ENCODE assay signal across 15 cellular contexts in genomic region chr9:98790601-98791146, GRCh38. TPM values are rescaled to one million over a fixed set of nuclear protein-coding genes. Genes with fewer than 3 reads are reported as not detected.
DNase-seq lines count a peak whose midpoint lies in the region; ATAC-seq and TF ChIP-seq lines count a peak whose summit lies in the region.
"Had no signal": no experiment of that assay in that cellular context is flagged by ENCODE, and none has a peak within 500 bp of the region (broad histone marks: within the 10 kb centered on the region; RNA-seq: fewer than 3 reads in every experiment).

No MANE protein-coding gene starts in this region.

- no peak overlapping the region for H3T11ph ChIP-seq in H9 (ENCODE audit: low read length)

- POLR2A ChIA-PET in AG04450 (lab: Yijun Ruan, JAX) = no interaction called here

- H4K91ac ChIP-seq in H9 (ENCODE audit: insufficient read length, low read depth, low read length) (no peak overlapping the region), mesenchymal stem cell (ENCODE audit: low read length) (no peak overlapping the region)

- peaks cover 6% of the 10 kb centered on the region; the same call in 1 of the 2 replicates for H3K79me2 ChIP-seq in H9 (ENCODE audit: insufficient read depth, low read length)

- H3K9me3 ChIP-seq in AG04450 (ENCODE audit: control insufficient read depth, insufficient read depth, low read length) (no peaks in the 10 kb centered on the region; the same call in 1 of the 2 replicates), H9 (ENCODE audit: control insufficient read depth, low read depth, low read length) (no peaks in the 10 kb centered on the region), T-helper 17 cell (ENCODE audit: control insufficient read depth, low read length, poor library complexity, severe bottlenecking) (no peaks in the 10 kb centered on the region), mesenchymal stem cell (ENCODE audit: control insufficient read depth, low read length) (no peaks in the 10 kb centered on the region)
- H3K9me3 ChIP-seq: mucosa of descending colon, psoas muscle, testis had no signal

- H2AK5ac ChIP-seq in H9 (ENCODE audit: insufficient read length, low read length) (no peak overlapping the region), mesenchymal stem cell (ENCODE audit: low read length, severe bottlenecking) (peak overlapping the region; percentile 82)

- H3K4me3 ChIP-seq in AG04450 (ENCODE audit: low read depth, low read length) (no peak overlapping the region), mesenchymal stem cell (ENCODE audit: insufficient read depth in 1 of 2, low read depth in 1 of 2, low read length in 2 of 2) (no peak overlapping the region)
- H3K4me3 ChIP-seq: mucosa of descending colon, psoas muscle, testis had no signal

- H3K4ac ChIP-seq in H9 (ENCODE audit: low read depth, low read length) (no peak overlapping the region; the same call in 1 of the 2 replicates), mesenchymal stem cell (ENCODE audit: low read depth in 1 of 2, low read length in 2 of 2) (no peak overlapping the region)

- H3K27ac Mint-ChIP-seq in H9 = peak overlapping the region in 2 of 3 experiments; percentile 82 to 97; a peak in 2 of 7 replicates
- peak overlapping the region; percentile 47 for H3K27ac Mint-ChIP-seq in T-helper 17 cell
- no peak overlapping the region for H3K27ac Mint-ChIP-seq in activated T-helper 17 cell treated with anti-CD3 and anti-CD28 coated beads, Interleukin-2, amount 50 U/mL, for 72 hours
- no peak overlapping the region for H3K27ac Mint-ChIP-seq in activated naive CD8-positive, alpha-beta T cell treated with anti-CD3 and anti-CD28 coated beads for 36 hours
- H3K27ac Mint-ChIP-seq: activated B cell treated with CpG ODN at 0.5 μM for 24 hours; activated naive CD4-positive, alpha-beta T cell treated with anti-CD3 and anti-CD28 coated beads for 36 hours; B cell had no signal

- H4K8ac ChIP-seq in H9 (replicated peaks; ENCODE audit: insufficient read length, low read depth, low read length) (no peak overlapping the region), mesenchymal stem cell (ENCODE audit: low read length) (no peak overlapping the region)

- H3K18ac ChIP-seq in H9 (ENCODE audit: insufficient read length, low read depth, low read length) (no peak overlapping the region), mesenchymal stem cell (ENCODE audit: low read depth in 1 of 2, low read length in 2 of 2) (no peak overlapping the region)

- no peak overlapping the region for H4K5ac ChIP-seq in H9 (ENCODE audit: insufficient read length, low read depth, low read length)

- no peaks in the 10 kb centered on the region for H3K27me3 Mint-ChIP-seq in H9 (ENCODE audit: low read depth)
- H3K27me3 Mint-ChIP-seq in T-helper 17 cell = no peaks in the 10 kb centered on the region
- H3K27me3 Mint-ChIP-seq in activated T-helper 17 cell treated with anti-CD3 and anti-CD28 coated beads, Interleukin-2, amount 50 U/mL, for 72 hours = no peaks in the 10 kb centered on the region
- no peaks in the 10 kb centered on the region for H3K27me3 Mint-ChIP-seq in activated naive CD8-positive, alpha-beta T cell treated with anti-CD3 and anti-CD28 coated beads for 36 hours
- H3K27me3 Mint-ChIP-seq: activated B cell treated with CpG ODN at 0.5 μM for 24 hours, B cell had no signal

- H3K56ac ChIP-seq in H9 (ENCODE audit: insufficient read length, low read depth, low read length) = no peak overlapping the region

- H3K14ac ChIP-seq in H9 (ENCODE audit: insufficient read depth, low read length) (no peak overlapping the region), mesenchymal stem cell (ENCODE audit: low read length in 2 of 2) (no peak overlapping the region)

- no peak for ATAC-seq in T-helper 17 cell
- ATAC-seq in activated T-helper 17 cell treated with anti-CD3 and anti-CD28 coated beads, Interleukin-2, amount 50 U/mL, for 72 hours (replicated peaks) = no peak

- no peak for TF ChIP-seq CTCF in AG04450 (IDR thresholded peaks at IDR 0.05; ENCODE audit: low read depth, low read length)
- TF ChIP-seq CTCF in H9 (conservative IDR thresholded peaks at IDR 0.05) = no peak

- CTCF ChIA-PET in AG04450 (lab: Charles Lee) = interaction anchor here (1.0 to 6.4 kb wide), 5 partner anchors 15 to 597 kb away, joined by 3 to 40 read pairs (median 5); partner anchors contain the start of gene GALNT12

- H3K36me3 Mint-ChIP-seq in H9 (ENCODE audit: insufficient read depth in 1 of 3, low read depth in 3 of 3) (peaks cover 24 to 44% (median 36%) of the 10 kb centered on the region in 3 experiments), T-helper 17 cell (ENCODE audit: low read depth) (no peaks in the 10 kb centered on the region)
- peaks cover 10% of the 10 kb centered on the region for H3K36me3 Mint-ChIP-seq in activated T-helper 17 cell treated with anti-CD3 and anti-CD28 coated beads, Interleukin-2, amount 50 U/mL, for 72 hours (ENCODE audit: low read depth)
- H3K36me3 Mint-ChIP-seq in activated naive CD8-positive, alpha-beta T cell treated with anti-CD3 and anti-CD28 coated beads for 36 hours = peaks cover 7% of the 10 kb centered on the region

- no peak overlapping the region for H3K23ac ChIP-seq in H9 (ENCODE audit: insufficient read length, low read depth, low read length)
- no peak overlapping the region for H3K23ac ChIP-seq in mesenchymal stem cell (ENCODE audit: low read length in 2 of 2)

- H3K27ac ChIP-seq in AG04450 (ENCODE audit: low read depth, low read length) = peak overlapping the region; percentile 21
- H3K27ac ChIP-seq in H9 (ENCODE audit: insufficient read length, low read depth, low read length) = no peak overlapping the region
- peak overlapping the region; percentile 59 for H3K27ac ChIP-seq in mesenchymal stem cell (ENCODE audit: low read length, poor library complexity, severe bottlenecking)
- H3K27ac ChIP-seq: psoas muscle, testis had no signal

- H3K9me3 Mint-ChIP-seq in H9 = no peaks in the 10 kb centered on the region; a peak in 1 of 5 replicates
- H3K9me3 Mint-ChIP-seq in activated T-helper 17 cell treated with anti-CD3 and anti-CD28 coated beads, Interleukin-2, amount 50 U/mL, for 72 hours = no peaks in the 10 kb centered on the region
- H3K9me3 Mint-ChIP-seq in activated naive CD8-positive, alpha-beta T cell treated with anti-CD3 and anti-CD28 coated beads for 36 hours = no peaks in the 10 kb centered on the region
- H3K9me3 Mint-ChIP-seq: activated B cell treated with CpG ODN at 0.5 μM for 24 hours; activated naive CD4-positive, alpha-beta T cell treated with anti-CD3 and anti-CD28 coated beads for 36 hours had no signal

- peaks cover 4% of the 10 kb centered on the region for H4K20me1 ChIP-seq in H9 (ENCODE audit: control insufficient read depth, insufficient read depth, insufficient read length)

- H3K4me2 ChIP-seq in H9 (ENCODE audit: insufficient read depth, insufficient read length, low read length) = no peak overlapping the region
- H3K4me2 ChIP-seq in mesenchymal stem cell (ENCODE audit: low read length, poor library complexity, severe bottlenecking) = no peak overlapping the region

- H3K4me1 ChIP-seq in H9 (ENCODE audit: insufficient read depth, low read length) = peaks cover 4% of the 10 kb centered on the region; the same call in 1 of the 2 replicates
- peaks cover 35% of the 10 kb centered on the region for H3K4me1 ChIP-seq in mesenchymal stem cell (ENCODE audit: control insufficient read depth, insufficient read depth, low read depth, low read length)

- peaks cover 7% of the 10 kb centered on the region for H3K79me1 ChIP-seq in H9 (ENCODE audit: insufficient read depth, low read depth, low read length, poor library complexity, severe bottlenecking)
- H3K79me1 ChIP-seq in mesenchymal stem cell (replicated peaks; ENCODE audit: low read length, poor library complexity, severe bottlenecking) = peaks cover 35% of the 10 kb centered on the region

- H3K23me2 ChIP-seq in H9 (ENCODE audit: insufficient read length, low read depth, low read length, poor library complexity, severe bottlenecking) = peaks cover 3% of the 10 kb centered on the region

- no peak overlapping the region for H2AFZ ChIP-seq in H9 (ENCODE audit: low read length)
- H2AFZ ChIP-seq in mesenchymal stem cell (ENCODE audit: low read depth, low read length) = no peak overlapping the region

- peaks cover 33 to 37% of the 10 kb centered on the region in 2 experiments for H3K4me1 Mint-ChIP-seq in H9
- peaks cover 26% of the 10 kb centered on the region for H3K4me1 Mint-ChIP-seq in T-helper 17 cell
- peaks cover 16% of the 10 kb centered on the region for H3K4me1 Mint-ChIP-seq in activated T-helper 17 cell treated with anti-CD3 and anti-CD28 coated beads, Interleukin-2, amount 50 U/mL, for 72 hours
- peaks cover 29% of the 10 kb centered on the region for H3K4me1 Mint-ChIP-seq in activated naive CD8-positive, alpha-beta T cell treated with anti-CD3 and anti-CD28 coated beads for 36 hours

- peaks cover 20 to 25% of the 10 kb centered on the region in 2 experiments for H3K36me3 ChIP-seq in mesenchymal stem cell (ENCODE audit: control insufficient read depth in 1 of 2, insufficient read depth in 2 of 2, low read depth in 1 of 2, low read length in 2 of 2)

- no CpG with 5 or more reads among the region's 7 CpGs for WGBS in H9 (ENCODE audit: extremely low coverage, insufficient read length, low lambda C conversion rate)
- WGBS in mesenchymal stem cell = 94% methylated on average over 7 of the region's 7 CpGs

- H2BK15ac ChIP-seq in H9 (ENCODE audit: low read depth, low read length) = no peak overlapping the region
- H2BK15ac ChIP-seq in mesenchymal stem cell (ENCODE audit: low read depth, poor library complexity, severe bottlenecking) = no peak overlapping the region

- H3K27me3 ChIP-seq in AG04450 (ENCODE audit: control insufficient read depth, insufficient read depth, low read length) (no peaks in the 10 kb centered on the region), H9 (ENCODE audit: insufficient read depth, low read length) (no peaks in the 10 kb centered on the region), mesenchymal stem cell (ENCODE audit: control insufficient read depth in 1 of 2, insufficient read depth in 1 of 2, low read length in 2 of 2) (no peaks in the 10 kb centered on the region)
- H3K27me3 ChIP-seq: testis had no signal

- H2BK12ac ChIP-seq in H9 (ENCODE audit: insufficient read length, low read depth, low read length) (no peak overlapping the region), mesenchymal stem cell (ENCODE audit: low read length in 2 of 2) (no peak overlapping the region)

- H2BK120ac ChIP-seq in H9 (ENCODE audit: low read depth, low read length, poor library complexity, severe bottlenecking) (no peak overlapping the region), mesenchymal stem cell (ENCODE audit: low read depth, low read length) (no peak overlapping the region)

- no peak overlapping the region for H3K4me3 Mint-ChIP-seq in H9
- H3K4me3 Mint-ChIP-seq in T-helper 17 cell = no peak overlapping the region
- H3K4me3 Mint-ChIP-seq in activated T-helper 17 cell treated with anti-CD3 and anti-CD28 coated beads, Interleukin-2, amount 50 U/mL, for 72 hours = no peak overlapping the region
- H3K4me3 Mint-ChIP-seq in activated naive CD8-positive, alpha-beta T cell treated with anti-CD3 and anti-CD28 coated beads for 36 hours = no peak overlapping the region
- H3K4me3 Mint-ChIP-seq: activated B cell treated with CpG ODN at 0.5 μM for 24 hours; activated naive CD4-positive, alpha-beta T cell treated with anti-CD3 and anti-CD28 coated beads for 36 hours; B cell had no signal

- no peak for DNase-seq in AG04450 (ENCODE audit: low read depth, low spot score)
- no peak for DNase-seq in H9
- no peak for DNase-seq in T-helper 17 cell
- DNase-seq in mesenchymal stem cell = no peak
- no peak for DNase-seq in kidney tubule cell (ENCODE audit: low spot score)
- DNase-seq in UCSD-AML1 (lab: John Stamatoyannopoulos, UW; ENCODE audit: unreplicated experiment) = no peak
- no peak for DNase-seq in activated naive CD8-positive, alpha-beta T cell treated with anti-CD3 and anti-CD28 coated beads for 36 hours
- DNase-seq: NCI-H1436 treated with DMSO at 0.1 percent for 48 hours had no signal

- H2BK5ac ChIP-seq in H9 (ENCODE audit: insufficient read length, low read length) = no peak overlapping the region
- no peak overlapping the region for H2BK5ac ChIP-seq in mesenchymal stem cell (ENCODE audit: low read depth, low read length, poor library complexity, severe bottlenecking)

- H2BK20ac ChIP-seq in H9 (ENCODE audit: low read depth, low read length, poor library complexity, severe bottlenecking) = no peak overlapping the region

- H3K9ac ChIP-seq in H9 (ENCODE audit: extremely low read depth, insufficient read length, low read length) (no peak overlapping the region), mesenchymal stem cell (ENCODE audit: low read length) (no peak overlapping the region)

RNA-seq across cellular contexts. Expression of gene ANKS6, which starts 5.7 kb away (rescaled TPM):
- polyA plus RNA-seq in AG04450 (2011; rRNA removed) = 10.5 and 12.4 TPM in 2 replicates
- 10.4 and 12.1 TPM in 2 replicates for polyA minus RNA-seq in AG04450 (2011; rRNA and poly(A)+ RNA removed)
- total RNA-seq in H9 (2021) (44.5 and 46.3 TPM in 2 replicates), T-helper 17 cell (10 to 100 TPM in 1 of 2 donors, 1 to 10 TPM in 1; 9.6 to 10.0 TPM)
- 12.3 TPM for polyA plus RNA-seq in mesenchymal stem cell (2013, experiment 1 of 2)
- polyA plus RNA-seq in mesenchymal stem cell (2013, experiment 2 of 2) = 11.9 TPM
- 10 to 100 TPM; 10.0 to 11.2 TPM for total RNA-seq in activated T-helper 17 cell treated with anti-CD3 and anti-CD28 coated beads, Interleukin-2, amount 50 U/mL, for 72 hours
- total RNA-seq in activated naive CD8-positive, alpha-beta T cell treated with anti-CD3 and anti-CD28 coated beads for 36 hours = 10 to 100 TPM; 17.9 to 21.8 TPM

RNA-seq across cellular contexts. Expression of gene GALNT12, which starts 16.8 kb away (rescaled TPM):
- polyA plus RNA-seq in AG04450 (2011; rRNA removed) = 2.8 and 4.2 TPM in 2 replicates
- 1.4 and 1.7 TPM in 2 replicates for polyA minus RNA-seq in AG04450 (2011; rRNA and poly(A)+ RNA removed)
- 18.0 and 18.5 TPM in 2 replicates for total RNA-seq in H9 (2021)
- 10 to 100 TPM; 10.2 to 11.3 TPM for total RNA-seq in T-helper 17 cell
- polyA plus RNA-seq in mesenchymal stem cell (2013, experiment 1 of 2) = 0.68 TPM
- polyA plus RNA-seq in mesenchymal stem cell (2013, experiment 2 of 2) = 0.67 TPM
- 1 to 10 TPM; 4.1 to 5.5 TPM for total RNA-seq in activated T-helper 17 cell treated with anti-CD3 and anti-CD28 coated beads, Interleukin-2, amount 50 U/mL, for 72 hours
- 10 to 100 TPM in 1 of 2 experiments, 1 to 10 TPM in 1; 9.2 to 10.9 TPM for total RNA-seq in activated naive CD8-positive, alpha-beta T cell treated with anti-CD3 and anti-CD28 coated beads for 36 hours

Comparison
In these comparisons a context has a peak if more than half of its experiments do, and no peak if none do; other contexts are left out.
1. H3K27ac Mint-ChIP-seq: peak in H9 (2 of 3) and T-helper 17 cell (single experiment); none in activated T-helper 17 cell treated with anti-CD3 and anti-CD28 coated beads, Interleukin-2, amount 50 U/mL, for 72 hours (single experiment) and activated naive CD8-positive, alpha-beta T cell treated with anti-CD3 and anti-CD28 coated beads for 36 hours (single experiment).